Comparison of ENCODE assay signal across 18 cellular contexts in genomic region chr7:70334883-70335282, GRCh38.
DNase-seq lines count a peak whose midpoint lies in the region; ATAC-seq lines count a peak whose summit lies in the region.
"Had no signal": no experiment of that assay in that cellular context is flagged by ENCODE, and none has a peak within 500 bp of the region (broad histone marks: within the 10 kb centered on the region; RNA-seq: fewer than 3 reads in every experiment).

No MANE protein-coding gene starts in this region.

- H3K4me3 ChIP-seq in right cardiac atrium (ENCODE audit: low read length) = no peak overlapping the region
- H3K4me3 ChIP-seq: A549, esophagus squamous epithelium, suprapubic skin had no signal

- no peak overlapping the region for H3K27ac ChIP-seq in right cardiac atrium (ENCODE audit: low read length)
- H3K27ac ChIP-seq: A549, esophagus squamous epithelium, KMS-11, suprapubic skin had no signal

- CTCF ChIA-PET in activated CD8-positive, alpha-beta memory T cell treated with anti-CD3 and anti-CD28 coated beads, Interleukin-2, amount 10 ng/mL, durations not matched to agents 7 days and 5 days (lab: Charles Lee) = no interaction called here

- peak; percentile 43 for DNase-seq in activated CD8-positive, alpha-beta memory T cell treated with anti-CD3 and anti-CD28 coated beads, Interleukin-2, amount 10 ng/mL, durations not matched to agents 7 days and 5 days
- no peak for DNase-seq in activated CD8-positive, alpha-beta memory T cell treated with anti-CD3 and anti-CD28 coated beads for 24 hours
- DNase-seq in stimulated activated effector memory CD8-positive, alpha-beta T cell treated with anti-CD3 and anti-CD28 coated beads, Interleukin-12 subunit alpha, Interleukin-12 subunit beta, amount 100 ng/mL, for 72 hours (ENCODE audit: low spot score in 2 of 2) = no peak
- DNase-seq in left lobe of liver (ENCODE audit: low spot score) (no peak), right cardiac atrium (no peak), DMS79 (lab: John Stamatoyannopoulos, UW) (no peak)
- DNase-seq: caudate nucleus; effector CD8-positive, alpha-beta T cell; esophagus squamous epithelium; NCI-H1092 treated with DMSO at 0.1 percent for 48 hours; NCI-H2081 treated with DMSO at 0.1 percent for 48 hours; NCI-H524 treated with DMSO at 0.1 percent for 48 hours; SW 1271 had no signal

- peaks cover 19% of the 10 kb centered on the region for H3K27me3 Mint-ChIP-seq in activated CD8-positive, alpha-beta memory T cell treated with anti-CD3 and anti-CD28 coated beads, Interleukin-2, amount 10 ng/mL, durations not matched to agents 7 days and 5 days
- H3K27me3 Mint-ChIP-seq in activated T-helper 17 cell treated with anti-CD3 and anti-CD28 coated beads, Interleukin-2, amount 50 U/mL, for 72 hours = no peaks in the 10 kb centered on the region

- peaks cover 4% of the 10 kb centered on the region for H3K9me3 Mint-ChIP-seq in activated CD8-positive, alpha-beta memory T cell treated with anti-CD3 and anti-CD28 coated beads, Interleukin-2, amount 10 ng/mL, durations not matched to agents 7 days and 5 days (ENCODE audit: low read depth)
- H3K9me3 Mint-ChIP-seq in activated T-helper 17 cell treated with anti-CD3 and anti-CD28 coated beads, Interleukin-2, amount 50 U/mL, for 72 hours = peaks cover 7% of the 10 kb centered on the region
- no peaks in the 10 kb centered on the region for H3K9me3 Mint-ChIP-seq in stimulated activated effector memory CD8-positive, alpha-beta T cell treated with anti-CD3 and anti-CD28 coated beads, Interleukin-12 subunit alpha, Interleukin-12 subunit beta, amount 100 ng/mL, for 72 hours

- H3K4me1 Mint-ChIP-seq in activated CD8-positive, alpha-beta memory T cell treated with anti-CD3 and anti-CD28 coated beads, Interleukin-2, amount 10 ng/mL, durations not matched to agents 7 days and 5 days = peaks cover 18% of the 10 kb centered on the region
- peaks cover 6% of the 10 kb centered on the region for H3K4me1 Mint-ChIP-seq in activated T-helper 17 cell treated with anti-CD3 and anti-CD28 coated beads, Interleukin-2, amount 50 U/mL, for 72 hours
- peaks cover 18% of the 10 kb centered on the region for H3K4me1 Mint-ChIP-seq in stimulated activated effector memory CD8-positive, alpha-beta T cell treated with anti-CD3 and anti-CD28 coated beads, Interleukin-12 subunit alpha, Interleukin-12 subunit beta, amount 100 ng/mL, for 72 hours

- ATAC-seq in activated CD8-positive, alpha-beta memory T cell treated with anti-CD3 and anti-CD28 coated beads, Interleukin-2, amount 10 ng/mL, durations not matched to agents 7 days and 5 days = peak; percentile 74
- peak; percentile 55 for ATAC-seq in HG02610 (IDR thresholded peaks at IDR 0.05; ENCODE audit: unreplicated experiment)
- peak; percentile 91 for ATAC-seq in activated T-helper 17 cell treated with anti-CD3 and anti-CD28 coated beads, Interleukin-2, amount 50 U/mL, for 72 hours (replicated peaks)
- ATAC-seq in stimulated activated effector memory CD8-positive, alpha-beta T cell treated with anti-CD3 and anti-CD28 coated beads, Interleukin-12 subunit alpha, Interleukin-12 subunit beta, amount 100 ng/mL, for 72 hours = peak; percentile 91
- ATAC-seq in left lobe of liver = no peak
- ATAC-seq in right cardiac atrium = no peak
- ATAC-seq: A549 had no signal

- H3K9me3 ChIP-seq in right cardiac atrium (ENCODE audit: control insufficient read depth, low read length) = no peaks in the 10 kb centered on the region
- H3K9me3 ChIP-seq: A549, esophagus squamous epithelium, suprapubic skin had no signal

- H3K4me3 Mint-ChIP-seq in activated CD8-positive, alpha-beta memory T cell treated with anti-CD3 and anti-CD28 coated beads, Interleukin-2, amount 10 ng/mL, durations not matched to agents 7 days and 5 days = no peak overlapping the region
- H3K4me3 Mint-ChIP-seq in activated T-helper 17 cell treated with anti-CD3 and anti-CD28 coated beads, Interleukin-2, amount 50 U/mL, for 72 hours = peak overlapping the region; percentile 38
- H3K4me3 Mint-ChIP-seq in stimulated activated effector memory CD8-positive, alpha-beta T cell treated with anti-CD3 and anti-CD28 coated beads, Interleukin-12 subunit alpha, Interleukin-12 subunit beta, amount 100 ng/mL, for 72 hours = peak overlapping the region; percentile 17

- peak overlapping the region; percentile 4 for H3K27ac Mint-ChIP-seq in activated CD8-positive, alpha-beta memory T cell treated with anti-CD3 and anti-CD28 coated beads, Interleukin-2, amount 10 ng/mL, durations not matched to agents 7 days and 5 days
- H3K27ac Mint-ChIP-seq in activated T-helper 17 cell treated with anti-CD3 and anti-CD28 coated beads, Interleukin-2, amount 50 U/mL, for 72 hours = no peak overlapping the region
- H3K27ac Mint-ChIP-seq in stimulated activated effector memory CD8-positive, alpha-beta T cell treated with anti-CD3 and anti-CD28 coated beads, Interleukin-12 subunit alpha, Interleukin-12 subunit beta, amount 100 ng/mL, for 72 hours = no peak overlapping the region

- H3K27me3 ChIP-seq in right cardiac atrium (ENCODE audit: control insufficient read depth, insufficient read depth) = no peaks in the 10 kb centered on the region
- H3K27me3 ChIP-seq: esophagus squamous epithelium, suprapubic skin had no signal

- H3K36me3 Mint-ChIP-seq in activated CD8-positive, alpha-beta memory T cell treated with anti-CD3 and anti-CD28 coated beads, Interleukin-2, amount 10 ng/mL, durations not matched to agents 7 days and 5 days = peaks cover 2% of the 10 kb centered on the region
- no peaks in the 10 kb centered on the region for H3K36me3 Mint-ChIP-seq in activated T-helper 17 cell treated with anti-CD3 and anti-CD28 coated beads, Interleukin-2, amount 50 U/mL, for 72 hours (ENCODE audit: low read depth)
- H3K36me3 Mint-ChIP-seq in stimulated activated effector memory CD8-positive, alpha-beta T cell treated with anti-CD3 and anti-CD28 coated beads, Interleukin-12 subunit alpha, Interleukin-12 subunit beta, amount 100 ng/mL, for 72 hours = no peaks in the 10 kb centered on the region

- intact Hi-C loops in right cardiac atrium (cut with DNase I) = no loop called here

- H3K4me1 ChIP-seq in right cardiac atrium (ENCODE audit: control insufficient read depth, insufficient read depth, low read length) = no peaks in the 10 kb centered on the region
- H3K4me1 ChIP-seq: A549, esophagus squamous epithelium, suprapubic skin had no signal

- whole genome bisulfite sequencing in right cardiac atrium = 74% methylated on average over 2 of the region's 2 CpGs

Comparison
In these comparisons a context has a peak if more than half of its experiments do, and no peak if none do; other contexts are left out.
1. ATAC-seq: peak in activated CD8-positive, alpha-beta memory T cell treated with anti-CD3 and anti-CD28 coated beads, Interleukin-2, amount 10 ng/mL, durations not matched to agents 7 days and 5 days (single experiment), HG02610 (single experiment), activated T-helper 17 cell treated with anti-CD3 and anti-CD28 coated beads, Interleukin-2, amount 50 U/mL, for 72 hours (single experiment) and stimulated activated effector memory CD8-positive, alpha-beta T cell treated with anti-CD3 and anti-CD28 coated beads, Interleukin-12 subunit alpha, Interleukin-12 subunit beta, amount 100 ng/mL, for 72 hours (single experiment); none in left lobe of liver (single experiment) and right cardiac atrium (0 of 2).